Comparison of ENCODE assay signal across 8 cellular contexts in the genomic region with DNA sequence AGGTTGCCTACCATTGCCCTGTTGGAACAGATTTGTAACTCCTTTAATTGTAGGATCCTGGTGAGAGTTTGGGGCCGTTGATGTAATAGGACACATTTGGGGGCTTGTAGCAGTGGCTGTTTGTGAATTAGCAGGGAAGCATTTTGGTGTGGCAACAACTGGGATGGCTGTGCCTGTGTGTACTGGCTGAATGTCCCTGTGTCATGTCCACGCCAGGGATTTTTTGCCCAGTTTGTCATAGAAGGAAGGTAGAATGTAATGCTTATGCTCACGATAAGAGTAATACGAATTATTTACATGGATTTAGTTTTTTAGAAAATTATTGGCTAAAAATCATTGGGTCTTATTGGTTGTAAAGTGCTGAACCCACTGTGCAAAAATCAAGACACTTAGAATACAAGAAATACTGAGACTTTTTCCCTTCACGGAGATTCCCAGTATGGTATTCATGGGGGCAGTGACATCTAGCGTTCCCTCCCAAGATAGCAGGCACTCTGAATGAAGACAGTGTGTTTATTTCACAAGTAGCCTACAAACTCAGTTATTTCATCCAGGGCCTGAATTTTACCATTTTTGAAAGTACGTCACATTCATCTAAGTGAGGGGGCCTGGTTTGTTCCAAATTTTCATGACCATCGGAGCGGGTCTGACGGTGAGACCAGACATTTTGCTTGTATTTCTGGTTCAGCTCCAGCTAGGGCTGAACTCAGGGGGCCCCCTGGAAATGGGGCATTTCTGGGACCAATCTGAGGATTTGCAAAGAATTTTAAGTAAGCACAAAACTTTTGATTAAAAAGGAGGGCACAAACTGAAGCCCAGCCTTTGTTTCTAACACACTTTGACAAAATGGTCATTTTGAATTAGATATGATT.
DNase-seq lines count a peak whose midpoint lies in the region; ATAC-seq and TF ChIP-seq lines count a peak whose summit lies in the region.

No MANE protein-coding gene starts in this region.

- H4K20me1 ChIP-seq in Loucy (ENCODE audit: insufficient read depth, low read length, poor library complexity, severe bottlenecking): no peaks in the 10 kb centered on the region

- no peaks in the 10 kb centered on the region for H3K4me1 ChIP-seq in Loucy (ENCODE audit: insufficient read depth, low read length, poor library complexity, severe bottlenecking)
- H3K4me1 ChIP-seq in ascending aorta: no peaks in the 10 kb centered on the region

- intact Hi-C loops in ascending aorta (cut with DNase I): loop anchor here (1.0 to 5.0 kb wide), 2 partner anchors 113 to 305 kb away; no protein-coding TSS in a partner anchor

- H3K4me2 ChIP-seq in Loucy (ENCODE audit: low read depth, low read length, poor library complexity, severe bottlenecking): no peak overlapping the region

- H3K27me3 ChIP-seq in Loucy (ENCODE audit: insufficient read depth, low read length, poor library complexity, severe bottlenecking) (no peaks in the 10 kb centered on the region), ascending aorta (no peaks in the 10 kb centered on the region)

- no peaks in the 10 kb centered on the region for H3K9me3 ChIP-seq in Loucy (ENCODE audit: insufficient read depth, low read depth, low read length)
- H3K9me3 ChIP-seq in ascending aorta: no peaks in the 10 kb centered on the region

- no peak overlapping the region for H3K27ac ChIP-seq in ascending aorta

- H3K9me2 ChIP-seq in Loucy (replicated peaks; ENCODE audit: low read depth, low read length): no peaks in the 10 kb centered on the region

- ATAC-seq in GM21423 (IDR thresholded peaks at IDR 0.05; ENCODE audit: unreplicated experiment) (no peak), GM18909 (IDR thresholded peaks at IDR 0.05; ENCODE audit: poor library complexity, unreplicated experiment) (no peak)

- TF ChIP-seq CTCF in AG10803 (conservative IDR thresholded peaks at IDR 0.05; ENCODE audit: low read length) (peak; percentile 97), GM13976 (IDR thresholded peaks at IDR 0.05; ENCODE audit: borderline replicate concordance, control extremely low read depth, extremely low read depth, insufficient read depth, missing control alignments) (peak; percentile 48), Loucy (conservative IDR thresholded peaks at IDR 0.05; ENCODE audit: low read length) (peak; percentile 93), ascending aorta (IDR thresholded peaks at IDR 0.05) (peak; percentile 52 to 84 (median 81))

- in situ Hi-C loops in GM13976 (cut with MboI; ENCODE audit: low sequenced_read_pairs, unreplicated experiment): no loop called here

- no peaks in the 10 kb centered on the region for H3K79me2 ChIP-seq in Loucy (ENCODE audit: insufficient read depth, low read length)

- H2AFZ ChIP-seq in Loucy (ENCODE audit: low read length): no peak overlapping the region

- H3K36me3 ChIP-seq in Loucy (ENCODE audit: insufficient read depth, low read length) (no peaks in the 10 kb centered on the region), ascending aorta (no peaks in the 10 kb centered on the region)

- H3K9ac ChIP-seq in Loucy (ENCODE audit: low read depth, low read length, poor library complexity, severe bottlenecking): no peak overlapping the region

- DNase-seq in AG10803 (ENCODE audit: low read depth) (peak; percentile 60), GM13976 (ENCODE audit: low spot score) (no peak), ascending aorta (ENCODE audit: low spot score in 2 of 2) (peak in 1 of 2 donors; percentile 72), hepatic stellate cell (ENCODE audit: low spot score) (peak; percentile 21), smooth muscle cell of the brain vasculature (ENCODE audit: low read depth, low spot score) (peak; percentile 65)

- no peaks in the 10 kb centered on the region for H3F3A ChIP-seq in Loucy (ENCODE audit: low read depth)

- H3K4me3 ChIP-seq in AG10803 (ENCODE audit: low read length) (no peak overlapping the region), Loucy (ENCODE audit: low read length, poor library complexity, severe bottlenecking) (no peak overlapping the region), ascending aorta (no peak overlapping the region)
